ENCODE assay signal across 19 cellular contexts in the genomic region with DNA sequence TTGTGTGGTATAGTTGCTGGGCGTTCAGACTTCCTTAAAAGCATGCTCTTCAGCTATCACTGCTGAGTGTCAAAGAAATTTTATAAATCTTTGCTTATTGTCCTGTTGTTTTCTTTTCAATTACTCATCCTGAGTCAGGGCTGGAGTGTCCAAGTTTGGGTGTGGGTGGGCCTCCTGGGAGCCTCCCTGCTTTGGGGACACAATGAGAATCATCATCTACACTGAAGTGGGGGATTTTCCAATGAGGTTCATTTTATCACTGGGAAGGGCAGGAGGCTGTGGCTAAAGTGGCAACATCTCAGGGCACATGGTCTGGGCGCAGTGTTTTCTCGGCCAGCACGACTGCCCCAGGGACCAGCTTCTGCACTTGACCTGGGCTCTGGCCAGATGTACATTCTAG. TPM values are rescaled to one million over a fixed set of nuclear protein-coding genes. Genes with fewer than 3 reads are reported as not detected.
DNase-seq lines count a peak whose midpoint lies in the region; ATAC-seq and TF ChIP-seq lines count a peak whose summit lies in the region.
"Had no signal": no experiment of that assay in that cellular context is flagged by ENCODE, and none has a peak within 500 bp of the region (broad histone marks: within the 10 kb centered on the region; RNA-seq: fewer than 3 reads in every experiment).

No MANE protein-coding gene starts in this region.

- H3K4me3 Mint-ChIP-seq in chondrocyte (ENCODE audit: unreplicated experiment) = no peak overlapping the region
- H3K4me3 Mint-ChIP-seq: activated B cell treated with CpG ODN at 0.5 μM for 24 hours; activated naive CD8-positive, alpha-beta T cell treated with anti-CD3 and anti-CD28 coated beads, Interleukin-2, amount 50 U/mL, for 24 hours; endodermal cell had no signal

- H3K4me1 Mint-ChIP-seq in chondrocyte (ENCODE audit: low read depth) = peaks cover 47% of the 10 kb centered on the region
- H3K4me1 Mint-ChIP-seq: activated B cell treated with CpG ODN at 0.5 μM for 24 hours; activated naive CD8-positive, alpha-beta T cell treated with anti-CD3 and anti-CD28 coated beads, Interleukin-2, amount 50 U/mL, for 24 hours had no signal

- no peak for TF ChIP-seq CTCF in chondrocyte (IDR thresholded peaks at IDR 0.05)

- no peak for ATAC-seq in GM21360 (IDR thresholded peaks at IDR 0.05; ENCODE audit: unreplicated experiment)
- ATAC-seq: activated naive CD8-positive, alpha-beta T cell treated with anti-CD3 and anti-CD28 coated beads, Interleukin-2, amount 50 U/mL, for 24 hours had no signal

- peaks cover 29% of the 10 kb centered on the region for H3K4me1 ChIP-seq in mesodermal cell (ENCODE audit: control insufficient read depth, insufficient read depth, low read length, poor library complexity, severe bottlenecking)
- H3K4me1 ChIP-seq: BE2C had no signal

- DNase-seq in AG20443 (ENCODE audit: low spot score) (peak; percentile 76), LHCN-M2 (ENCODE audit: low read depth) (peak; percentile 92), chondrocyte (ENCODE audit: low spot score) (no peak), DMS114 treated with DMSO at 0.1 percent for 48 hours (lab: John Stamatoyannopoulos, UW; ENCODE audit: unreplicated experiment) (no peak), anterior cingulate cortex (lab: John Stamatoyannopoulos, UW) (no peak)
- no peak for DNase-seq in central memory CD4-positive, alpha-beta T cell
- DNase-seq: activated B cell treated with CpG ODN at 0.5 μM for 24 hours; activated naive CD8-positive, alpha-beta T cell treated with anti-CD3 and anti-CD28 coated beads, Interleukin-2, amount 50 U/mL, for 24 hours; BE2C; DMS79 treated with DMSO at 0.1 percent for 48 hours; NCI-H1417; NCI-H526 treated with DMSO at 0.1 percent for 48 hours; nucleus accumbens; stimulated activated CD8-positive, alpha-beta memory T cell treated with anti-CD3 and anti-CD28 coated beads, Interleukin-4, amount 100 ng/mL, for 48 hours; uterus had no signal

- H3K27ac Mint-ChIP-seq in chondrocyte (ENCODE audit: unreplicated experiment) = peak overlapping the region; percentile 83
- H3K27ac Mint-ChIP-seq: activated B cell treated with CpG ODN at 0.5 μM for 24 hours; activated naive CD8-positive, alpha-beta T cell treated with anti-CD3 and anti-CD28 coated beads, Interleukin-2, amount 50 U/mL, for 24 hours; endodermal cell had no signal

- no peaks in the 10 kb centered on the region for H3K27me3 Mint-ChIP-seq in chondrocyte (ENCODE audit: low read depth)

- 93 to 95% methylated on average over 3 of the region's 4 CpGs for WGBS in mesodermal cell (ENCODE audit: insufficient coverage in 2 of 2), 2 experiments

- H3K4me3 ChIP-seq in mesodermal cell (ENCODE audit: extremely low read depth, insufficient read depth, low read length, poor library complexity, severe bottlenecking) = no peak overlapping the region
- H3K4me3 ChIP-seq: lung, uterus had no signal

- no peaks in the 10 kb centered on the region for H3K9me3 Mint-ChIP-seq in chondrocyte (ENCODE audit: low read depth)
- H3K9me3 Mint-ChIP-seq: activated B cell treated with CpG ODN at 0.5 μM for 24 hours; activated naive CD8-positive, alpha-beta T cell treated with anti-CD3 and anti-CD28 coated beads, Interleukin-2, amount 50 U/mL, for 24 hours had no signal

- peaks cover 6% of the 10 kb centered on the region for H3K36me3 Mint-ChIP-seq in chondrocyte (ENCODE audit: low read depth)

- peak overlapping the region; percentile 29 for H3K27ac ChIP-seq in mesodermal cell (ENCODE audit: low read depth, low read length, severe bottlenecking)

- H3K9me3 ChIP-seq in mesodermal cell (ENCODE audit: control insufficient read depth, low read length) = no peaks in the 10 kb centered on the region
- H3K9me3 ChIP-seq: BE2C, uterus had no signal

- peaks cover 65% of the 10 kb centered on the region for H3K36me3 ChIP-seq in mesodermal cell (ENCODE audit: control insufficient read depth, insufficient read depth, low read length)
- H3K36me3 ChIP-seq: BE2C, uterus had no signal

RNA-seq across cellular contexts. Expression of gene GFPT2, which starts 19.5 kb away (rescaled TPM):
- 148 and 189 TPM in 2 replicates for total RNA-seq in LHCN-M2 (2014; rRNA removed)
- 47.1 TPM for polyA plus RNA-seq in LHCN-M2 (2012)
- 16.8 to 46.1 TPM (median 18.8 TPM) in 3 replicates for total RNA-seq in chondrocyte
- polyA plus RNA-seq in mesodermal cell (2013, experiment 1 of 2) = 66.0 TPM
- polyA plus RNA-seq in mesodermal cell (2013, experiment 2 of 2) = 64.2 TPM

RNA-seq across cellular contexts. Expression of gene MAPK9, which starts 41.8 kb away (rescaled TPM):
- 26.7 and 33.8 TPM in 2 replicates for total RNA-seq in LHCN-M2 (2014; rRNA removed)
- polyA plus RNA-seq in LHCN-M2 (2012) = 19.9 TPM
- 31.1 to 34.8 TPM (median 34.6 TPM) in 3 replicates for total RNA-seq in chondrocyte
- 37.0 TPM for polyA plus RNA-seq in mesodermal cell (2013, experiment 1 of 2)
- 37.8 TPM for polyA plus RNA-seq in mesodermal cell (2013, experiment 2 of 2)

Comparison
In these comparisons a context has a peak if more than half of its experiments do, and no peak if none do; other contexts are left out.
1. DNase-seq: peak in AG20443 (single experiment) and LHCN-M2 (single experiment); none in chondrocyte (single experiment), DMS114 treated with DMSO at 0.1 percent for 48 hours (single experiment), anterior cingulate cortex (0 of 58) and central memory CD4-positive, alpha-beta T cell (single experiment).